ENCODE assay signal across 1 cellular context in genomic region chr1:44034976-44035716, GRCh38.
TF ChIP-seq lines count a peak whose summit lies in the region.

No MANE protein-coding gene starts in this region.

TF ChIP-seq in H1, 55 proteins besides CTCF, POLR2A, EP300 and RAD21:
- TF ChIP-seq JUND (IDR thresholded peaks at IDR 0.05; ENCODE audit: low read length): no peak
- no peak for TF ChIP-seq SP2 (IDR thresholded peaks at IDR 0.05; ENCODE audit: low read length)
- TF ChIP-seq TBP (IDR thresholded peaks at IDR 0.05; ENCODE audit: low read depth, low read length): no peak
- no peak for TF ChIP-seq SAP30 (IDR thresholded peaks at IDR 0.05; ENCODE audit: insufficient read depth, insufficient replicate concordance, low read length)
- TF ChIP-seq EGR1 (IDR thresholded peaks at IDR 0.05; ENCODE audit: borderline replicate concordance, low read depth, low read length): no peak
- no peak for TF ChIP-seq USF2 (IDR thresholded peaks at IDR 0.05; ENCODE audit: low read length)
- no peak for TF ChIP-seq KDM1A (IDR thresholded peaks at IDR 0.05; ENCODE audit: borderline replicate concordance, low read length)
- no peak for TF ChIP-seq EZH2 (IDR thresholded peaks at IDR 0.05; ENCODE audit: low read depth, low read length, severe bottlenecking)
- TF ChIP-seq BACH1 (IDR thresholded peaks at IDR 0.05; ENCODE audit: low read length): no peak
- TF ChIP-seq SIX5 (IDR thresholded peaks at IDR 0.05; ENCODE audit: low read depth, low read length): no peak
